Comparison of ENCODE assay signal across 22 cellular contexts in genomic region chr20:44504402-44505309, GRCh38.
"Had no signal": no experiment of that assay in that cellular context is flagged by ENCODE, and none has a peak within 500 bp of the region (broad histone marks: within the 10 kb centered on the region; RNA-seq: fewer than 3 reads in every experiment).

No MANE protein-coding gene starts in this region.

- H3K4me3 ChIP-seq: gastrocnemius medialis, tibial nerve had no signal

- H3K4me1 ChIP-seq: tibial nerve had no signal

- H3K9me3 ChIP-seq: gastrocnemius medialis, tibial nerve had no signal

- ATAC-seq: activated CD8-positive, alpha-beta T cell treated with anti-CD3 and anti-CD28 coated beads for 36 hours; gastrocnemius medialis; left colon; natural killer cell; right cardiac atrium; T-helper 17 cell; WTC11 had no signal

- DNase-seq: activated CD4-positive, alpha-beta T cell treated with anti-CD3 and anti-CD28 coated beads, Interleukin-2, amount 50 U/mL, for 1 hour; activated CD8-positive, alpha-beta T cell treated with anti-CD3 and anti-CD28 coated beads for 36 hours; activated gamma-delta T cell; activated naive CD4-positive, alpha-beta T cell treated with anti-CD3 and anti-CD28 coated beads, Interleukin-2, amount 10 ng/mL, durations not matched to agents 7 days and 5 days; amygdala; dermis blood vessel endothelial cell; effector CD4-positive, alpha-beta T cell; gastrocnemius medialis; glutamatergic neuron; kidney; left colon; midbrain; natural killer cell; right cardiac atrium; stimulated activated CD4-positive, alpha-beta T cell treated with anti-CD3 and anti-CD28 coated beads, Interleukin-2, amount 100 ng/mL, for 48 hours; stimulated activated naive CD4-positive, alpha-beta T cell treated with Interleukin-2 at 50 U/mL for 16 hours; T-helper 17 cell; T1000 had no signal

- H3K27me3 ChIP-seq: gastrocnemius medialis, tibial nerve had no signal

- FAIRE-seq: bronchial epithelial cell, kidney had no signal

- H3K27ac ChIP-seq: epithelial cell of prostate, gastrocnemius medialis, tibial nerve had no signal
